8 cellular contexts compared by ENCODE assay signal in genomic region chr11:73760680-73761402, GRCh38. TPM values are rescaled to one million over a fixed set of nuclear protein-coding genes. Genes with fewer than 3 reads are reported as not detected.
DNase-seq lines count a peak whose midpoint lies in the region; ATAC-seq, FAIRE-seq and TF ChIP-seq lines count a peak whose summit lies in the region.

Gene RAB6A, minus strand, starts transcription at chr11:73761074. Its CDS starts 439 bp downstream, at chr11:73760635.

- intact Hi-C loops in body of pancreas (cut with DNase I): no loop called here
- intact Hi-C loops in sigmoid colon (cut with DNase I): loop anchor here (1.0 to 5.0 kb wide), 4 partner anchors 18 to 636 kb away; partner anchors contain the start of genes COA4, MRPL48, PAAF1 and PGM2L1

- H3K36me3 ChIP-seq in body of pancreas (replicated peaks in 1 of 2; ENCODE audit: insufficient read depth in 1 of 2, low read depth in 2 of 2) (no peaks in the 10 kb centered on the region), sigmoid colon (no peaks in the 10 kb centered on the region)

- WGBS in A549 (ENCODE audit: missing lambda C conversion rate): 1% methylated on average over 40 of the region's 74 CpGs
- 0 to 4% methylated on average over 4 to 73 of the region's 74 CpGs for WGBS in body of pancreas, 2 donors
- WGBS in sigmoid colon, 2 donors: 0% methylated on average over 74 of the region's 74 CpGs

- no peak for TF ChIP-seq EP300 in A549 (IDR thresholded peaks at IDR 0.05)
- TF ChIP-seq EP300 in sigmoid colon (IDR thresholded peaks at IDR 0.05): peak in 1 of 4 donors; percentile 38

- peaks cover 23% of the 10 kb centered on the region; the same call in 2 of the 3 replicates for H3K4me1 ChIP-seq in A549
- peaks cover 23% of the 10 kb centered on the region for H3K4me1 ChIP-seq in body of pancreas
- peaks cover 0 to 33% (median 30%) of the 10 kb centered on the region in 4 donors for H3K4me1 ChIP-seq in sigmoid colon

- H3K4me2 ChIP-seq in A549: peak within 1 kb of the TSS; percentile 95

- no peaks in the 10 kb centered on the region for H3K9me3 ChIP-seq in A549
- no peaks in the 10 kb centered on the region for H3K9me3 ChIP-seq in body of pancreas
- no peaks in the 10 kb centered on the region for H3K9me3 ChIP-seq in sigmoid colon

- TF ChIP-seq POLR2A in A549 (IDR thresholded peaks at IDR 0.05; ENCODE audit: low read length) (peak; percentile 86), GM18526 (IDR thresholded peaks at IDR 0.05; ENCODE audit: extremely low read depth, insufficient read length) (peak; percentile 81), body of pancreas (IDR thresholded peaks at IDR 0.05) (peak; percentile 96), sigmoid colon (IDR thresholded peaks at IDR 0.05) (peak; percentile 68 to 82)

- no peaks in the 10 kb centered on the region for H3K27me3 ChIP-seq in body of pancreas
- no peaks in the 10 kb centered on the region for H3K27me3 ChIP-seq in sigmoid colon

- TF ChIP-seq RAD21 in A549 (conservative IDR thresholded peaks at IDR 0.05 in 1 of 2, IDR thresholded peaks at IDR 0.05 in 1 of 2): peak in 1 of 2 experiments; percentile 17; a peak in 1 of 5 replicates

- TF ChIP-seq CTCF in A549 (IDR thresholded peaks at IDR 0.05): no peak
- TF ChIP-seq CTCF in body of pancreas (IDR thresholded peaks at IDR 0.05): peak in 5 of 7 experiments; percentile 16 to 76 (median 58)
- peak in 3 of 4 experiments; percentile 22 to 32 (median 26) for TF ChIP-seq CTCF in sigmoid colon (IDR thresholded peaks at IDR 0.05)

- DNase-seq in A549 (ENCODE audit: low read depth in 1 of 2, low spot score in 1 of 2) (peak; percentile 96 to 99), NCI-H2107 treated with DMSO at 0.1 percent for 48 hours (lab: John Stamatoyannopoulos, UW; ENCODE audit: unreplicated experiment) (peak; percentile 98), body of pancreas (peak; percentile 100), iPS DF 19.7 (ENCODE audit: low read depth, low spot score) (peak; percentile 95), sigmoid colon (peak; percentile 100)

- H3K27ac ChIP-seq in A549 (peak within 1 kb of the TSS; percentile 91 to 98), body of pancreas (peak within 1 kb of the TSS; percentile 90 to 99 (median 98)), sigmoid colon (peak within 1 kb of the TSS; percentile 97 to 100 (median 98))

- ATAC-seq in A549 (peak; percentile 87 to 92), HG03066 (IDR thresholded peaks at IDR 0.05; ENCODE audit: low read depth, unreplicated experiment) (peak; percentile 86), body of pancreas (peak; percentile 95)

- POLR2A ChIA-PET in A549 (lab: Yijun Ruan, JAX): interaction anchor here (0.6 to 3.3 kb wide), 12 partner anchors 9 to 732 kb away, joined by 3 to 89 read pairs (median 4); partner anchors contain the start of genes LIPT2, MRPL48 and UCP2

- peak within 1 kb of the TSS; percentile 94 for H3K4me3 ChIP-seq in A549
- H3K4me3 ChIP-seq in body of pancreas: peak within 1 kb of the TSS; percentile 75 to 99
- H3K4me3 ChIP-seq in sigmoid colon: peak within 1 kb of the TSS; percentile 72 to 95 (median 82)

- FAIRE-seq in A549 (lab: Jason Lieb, UNC) (no peak), TTC549 (lab: Jason Lieb, UNC) (peak; percentile 89)

- CTCF ChIA-PET in A549 (lab: Yijun Ruan, JAX): interaction anchor here (0.6 to 2.2 kb wide), 13 partner anchors 9 to 170 kb away, joined by 3 to 16 read pairs (median 4); partner anchors contain the start of gene MRPL48

TF ChIP-seq in A549, 52 proteins besides CTCF, POLR2A, EP300 and RAD21:
- TF ChIP-seq MYC (IDR thresholded peaks at IDR 0.05; ENCODE audit: borderline replicate concordance, low read length) (peak; percentile 66; the same call in 1 of the 2 replicates), ATOH8 (CRISPR knock-in tag; IDR thresholded peaks at IDR 0.05; ENCODE audit: low read depth) (no peak), BCL3 (IDR thresholded peaks at IDR 0.05) (peak; percentile 75), PHF8 (IDR thresholded peaks at IDR 0.05; ENCODE audit: borderline replicate concordance, low read depth) (peak; percentile 28; the same call in 1 of the 2 replicates), HOXA7 (CRISPR knock-in tag; IDR thresholded peaks at IDR 0.05) (no peak), MAX (IDR thresholded peaks at IDR 0.05) (peak; percentile 86), MAFK (IDR thresholded peaks at IDR 0.05; ENCODE audit: partially characterized antibody) (peak; percentile 80), SMC3 (IDR thresholded peaks at IDR 0.05) (peak; percentile 6; the same call in 1 of the 3 replicates), JUN (IDR thresholded peaks at IDR 0.05) (peak; percentile 34 to 76; a peak in 3 of 5 replicates), RFX5 (IDR thresholded peaks at IDR 0.05) (peak; percentile 81), ZFP36 (IDR thresholded peaks at IDR 0.05; ENCODE audit: borderline replicate concordance, partially characterized antibody) (no peak), NFE2L2 (conservative IDR thresholded peaks at IDR 0.05; ENCODE audit: low read length) (no peak), PBX3 (IDR thresholded peaks at IDR 0.05) (no peak)

RNA-seq across cellular contexts. Expression of gene RAB6A, which starts in this region (rescaled TPM):
- polyA plus RNA-seq in A549 (2011; rRNA removed) (95.3 and 141 TPM in 2 replicates), A549 (2017; fragmentation: RNase III; extraction: RNeasy Plus Mini Kit Qiagen cat#74134 plus additional on column Dnase treatment) (75.0 to 86.1 TPM (median 75.7 TPM) in 3 replicates), sigmoid colon (100 to 1,000 TPM in 1 of 3 donors, 10 to 100 TPM in 2; 60.9 to 118 (median 92.5) TPM)
- 25.5 and 42.7 TPM in 2 replicates for polyA plus RNA-seq in A549 (2012; cell fraction: cytosol; rRNA removed)
- 34.3 and 42.9 TPM in 2 replicates for polyA plus RNA-seq in A549 (2012; cell fraction: nucleus; rRNA removed)
- polyA minus RNA-seq in A549 (2011; rRNA and poly(A)+ RNA removed): 62.6 and 69.4 TPM in 2 replicates
- total RNA-seq in body of pancreas (10 to 100 TPM; 54.5 to 92.0 TPM), sigmoid colon (100 to 1,000 TPM; 110 to 162 (median 140) TPM)

Comparison
In these comparisons a context has a peak if more than half of its experiments do, and no peak if none do; other contexts are left out.
1. Peak in every context shown above with its lines: DNase-seq, ATAC-seq, H3K4me3 ChIP-seq and H3K27ac ChIP-seq.